Comparison of ENCODE assay signal across 8 cellular contexts in the genomic region with DNA sequence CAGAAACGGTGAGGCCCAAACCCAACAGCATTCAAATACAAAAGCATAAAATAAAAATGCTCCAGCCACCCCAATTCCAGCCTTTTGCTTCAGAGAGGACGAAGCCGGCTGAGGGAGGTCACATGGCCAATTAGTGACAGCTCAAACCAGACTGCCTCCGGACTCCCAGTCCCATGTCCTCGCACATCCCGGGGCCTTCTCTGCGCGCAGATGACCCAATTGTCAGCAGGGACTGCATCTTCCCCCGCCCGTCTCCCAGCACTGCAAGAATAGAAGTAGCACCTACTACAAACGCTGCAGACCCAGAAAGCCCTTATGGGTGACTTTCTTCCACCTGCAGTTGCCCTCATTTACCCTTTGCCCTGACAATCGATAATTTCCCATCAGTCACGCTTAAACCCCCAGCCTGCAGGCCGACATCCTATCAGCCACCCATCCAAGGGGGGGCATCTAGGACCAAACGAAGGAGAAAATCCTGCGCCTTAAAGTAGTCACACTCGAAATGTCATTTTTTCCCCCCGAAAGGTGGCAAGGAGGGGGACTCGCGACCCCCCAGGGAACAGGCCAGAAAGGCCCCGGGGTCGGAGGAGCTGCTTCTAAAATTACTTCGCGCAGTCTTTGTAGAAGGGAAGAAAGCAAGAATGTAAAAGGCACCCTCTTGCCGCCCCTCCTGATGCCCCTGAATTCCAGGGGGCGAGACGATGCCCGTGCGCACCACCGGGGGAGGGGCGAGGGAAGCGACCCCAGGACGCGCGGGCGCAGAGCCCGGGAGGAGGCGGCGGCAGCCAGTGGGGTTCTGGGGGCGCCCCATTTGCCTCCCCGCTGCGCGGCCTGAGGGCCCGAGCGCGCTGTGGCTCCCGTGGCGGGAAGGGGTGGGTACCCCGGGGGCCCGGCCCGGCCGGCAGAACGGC. TPM values are rescaled to one million over a fixed set of nuclear protein-coding genes. Genes with fewer than 3 reads are reported as not detected.
A peak's percentile ranks its signal among the peaks of the same experiment; 100 is the strongest.
DNase-seq lines count a peak whose midpoint lies in the region; ATAC-seq and TF ChIP-seq lines count a peak whose summit lies in the region.

No MANE protein-coding gene starts in this region.

- no peaks in the 10 kb centered on the region for H3K9me3 ChIP-seq in SJSA1 (replicated peaks)

- ATAC-seq in HG02973 (IDR thresholded peaks at IDR 0.05; ENCODE audit: unreplicated experiment): peak; percentile 22
- ATAC-seq in sciatic nerve: peak; percentile 82

- no peak for TF ChIP-seq CTCF in brain (conservative IDR thresholded peaks at IDR 0.05)

- no peaks in the 10 kb centered on the region for H3K27me3 ChIP-seq in SJSA1 (replicated peaks)

- peaks cover 33% of the 10 kb centered on the region for H3K27me3 Mint-ChIP-seq in brain

- H3K9me3 Mint-ChIP-seq in brain: no peaks in the 10 kb centered on the region

- H3K36me3 Mint-ChIP-seq in brain: peaks cover 8% of the 10 kb centered on the region

- intact Hi-C loops in sciatic nerve (cut with DNase I): no loop called here

- peaks cover 4% of the 10 kb centered on the region; the same call in 1 of the 2 replicates for H3K36me3 ChIP-seq in SJSA1

- no peak overlapping the region for H3K27ac ChIP-seq in SJSA1

- DNase-seq in SJSA1 (ENCODE audit: low read depth in 1 of 2, low spot score in 2 of 2) (no peak), sciatic nerve (ENCODE audit: low spot score) (peak; percentile 78), NCI-H1930 (lab: John Stamatoyannopoulos, UW) (no peak)
- no peak for DNase-seq in effector CD8-positive, alpha-beta T cell (lab: John Stamatoyannopoulos, UW)

- H3K4me1 ChIP-seq in SJSA1 (replicated peaks): peaks cover 13% of the 10 kb centered on the region

- H3K4me3 Mint-ChIP-seq in brain: peak overlapping the region; percentile 92 to 99 (median 96)

- peaks cover 52% of the 10 kb centered on the region for H3K4me1 Mint-ChIP-seq in brain

- peak overlapping the region; percentile 75 for H3K4me3 ChIP-seq in GM08714 (ENCODE audit: low read length)
- peak overlapping the region; percentile 76 for H3K4me3 ChIP-seq in SJSA1
- peak overlapping the region; percentile 55 for H3K4me3 ChIP-seq in iPS-11a (ENCODE audit: low read depth, low read length)

- H3K27ac Mint-ChIP-seq in brain: peak overlapping the region; percentile 91 to 96 (median 95)

RNA-seq across cellular contexts. Expression of gene SLC23A2, which starts 0.8 kb away (rescaled TPM):
- total RNA-seq in SJSA1 (2014; rRNA removed; shearing (Covaris generic)): 5.9 and 10.4 TPM in 2 replicates
- 17.8 TPM for polyA plus RNA-seq in brain (ENCODE audit: insufficient read depth, low read depth, low replicate concordance)
- total RNA-seq in sciatic nerve: 75.9 TPM
